Comparison of ENCODE assay signal across 15 cellular contexts in the genomic region with DNA sequence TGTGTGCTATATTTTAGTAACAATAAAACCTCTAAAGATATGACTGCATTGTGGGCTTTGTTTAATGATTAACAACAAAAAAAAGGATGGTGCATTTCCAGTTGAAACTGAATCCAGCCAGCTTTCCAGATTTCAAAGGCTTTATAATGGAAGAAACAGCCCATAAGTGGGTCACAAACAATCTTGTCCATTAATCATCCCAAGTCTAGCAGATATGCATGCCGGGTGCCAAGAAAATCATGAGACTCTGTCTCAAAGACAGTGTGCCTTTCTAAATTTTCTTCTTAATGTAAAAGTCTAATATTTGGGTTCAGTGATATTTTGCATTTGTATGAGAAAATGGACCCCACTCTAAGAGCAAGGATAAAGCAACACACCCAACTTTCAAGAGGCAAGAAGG. TPM values are rescaled to one million over a fixed set of nuclear protein-coding genes. Genes with fewer than 3 reads are reported as not detected.
DNase-seq lines count a peak whose midpoint lies in the region; ATAC-seq and TF ChIP-seq lines count a peak whose summit lies in the region.
"Had no signal": no experiment of that assay in that cellular context is flagged by ENCODE, and none has a peak within 500 bp of the region (broad histone marks: within the 10 kb centered on the region; RNA-seq: fewer than 3 reads in every experiment).

No MANE protein-coding gene starts in this region.

- no peaks in the 10 kb centered on the region for H4K20me1 ChIP-seq in fibroblast of lung (ENCODE audit: control insufficient read depth, extremely low read depth, insufficient read depth, low read length)

- no peak overlapping the region for H2AFZ ChIP-seq in fibroblast of lung (ENCODE audit: low read length)

- no peak overlapping the region for H3K4me2 ChIP-seq in fibroblast of lung (ENCODE audit: extremely low read depth, insufficient read depth, low read length)

- H3K9ac ChIP-seq in fibroblast of lung (ENCODE audit: insufficient read depth, low read length) = no peak overlapping the region

- H3K79me2 ChIP-seq in fibroblast of lung (ENCODE audit: control insufficient read depth, insufficient read depth, low read length) = no peaks in the 10 kb centered on the region

- H3K4me3 ChIP-seq in fibroblast of lung (replicated peaks in 1 of 4; ENCODE audit: control extremely low read depth in 1 of 4, insufficient read depth in 1 of 4, low read depth in 3 of 4, low read length in 4 of 4) = no peak overlapping the region

- DNase-seq in DMS53 (lab: John Stamatoyannopoulos, UW) (peak; percentile 62), NCI-H446 treated with DMSO at 0.1 percent for 48 hours (lab: John Stamatoyannopoulos, UW) (peak; percentile 74), fibroblast of lung (ENCODE audit: low read depth in 2 of 2) (peak; percentile 28 to 42), renal cortical epithelial cell (ENCODE audit: low read depth) (peak; percentile 24), dermis blood vessel endothelial cell (no peak), kidney tubule cell (ENCODE audit: low spot score) (no peak)
- DNase-seq: BE2C; CD4-positive, alpha-beta memory T cell; COR-L47; GOT3; H9 had no signal

- ATAC-seq in HG03565 (IDR thresholded peaks at IDR 0.05; ENCODE audit: unreplicated experiment) (no peak), HG02973 (IDR thresholded peaks at IDR 0.05; ENCODE audit: unreplicated experiment) (no peak)

- peaks cover 7% of the 10 kb centered on the region for H3K4me1 ChIP-seq in fibroblast of lung (ENCODE audit: control insufficient read depth, extremely low read depth, insufficient read depth, low read length)
- H3K4me1 ChIP-seq: BE2C had no signal

- TF ChIP-seq CTCF in fibroblast of lung (conservative IDR thresholded peaks at IDR 0.05 in 1 of 2, IDR thresholded peaks at IDR 0.05 in 1 of 2; ENCODE audit: low read depth in 1 of 2, low read length in 2 of 2) = no peak

- no peaks in the 10 kb centered on the region for H3K9me3 ChIP-seq in fibroblast of lung (ENCODE audit: control insufficient read depth, insufficient read depth, low read depth, low read length)
- H3K9me3 ChIP-seq: BE2C had no signal

- H3K27me3 ChIP-seq in fibroblast of lung (ENCODE audit: control insufficient read depth, insufficient read depth, low read length) = no peaks in the 10 kb centered on the region
- H3K27me3 ChIP-seq: BE2C had no signal

- no peak overlapping the region for H3K27ac ChIP-seq in fibroblast of lung (ENCODE audit: insufficient read depth, low read length)
- H3K27ac ChIP-seq: C4-2B had no signal

- H3K36me3 ChIP-seq in fibroblast of lung (ENCODE audit: control insufficient read depth, insufficient read depth, low read length) = no peaks in the 10 kb centered on the region
- H3K36me3 ChIP-seq: BE2C had no signal

RNA-seq across cellular contexts. Expression of a gene that starts 20.6 kb away (rescaled TPM):
- total RNA-seq in fibroblast of lung = 2.1 and 2.6 TPM in 2 replicates
- 0.92 and 19.3 TPM in 2 replicates for polyA plus RNA-seq in fibroblast of lung
- 0.31 and 10.2 TPM in 2 replicates for polyA plus RNA-seq in fibroblast of lung (2012)
- polyA minus RNA-seq in fibroblast of lung (ENCODE audit: low replicate concordance) = 2.5 TPM in 1 of 2 replicates, not detected in the other
- total RNA-seq in renal cortical epithelial cell = 0.10 and 0.17 TPM in 2 replicates
- 0.34 and 0.84 TPM in 2 replicates for total RNA-seq in dermis blood vessel endothelial cell
- total RNA-seq: CD4-positive, alpha-beta memory T cell; Daoy had no signal
- polyA plus RNA-seq: CD4-positive, alpha-beta memory T cell had no signal

Comparison
In these comparisons a context has a peak if more than half of its experiments do, and no peak if none do; other contexts are left out.
1. DNase-seq: peak in DMS53 (single experiment), NCI-H446 treated with DMSO at 0.1 percent for 48 hours (single experiment), fibroblast of lung (2 of 2) and renal cortical epithelial cell (single experiment); none in dermis blood vessel endothelial cell (single experiment) and kidney tubule cell (single experiment).